Comparison of ENCODE assay signal across 1 cellular context in the genomic region with DNA sequence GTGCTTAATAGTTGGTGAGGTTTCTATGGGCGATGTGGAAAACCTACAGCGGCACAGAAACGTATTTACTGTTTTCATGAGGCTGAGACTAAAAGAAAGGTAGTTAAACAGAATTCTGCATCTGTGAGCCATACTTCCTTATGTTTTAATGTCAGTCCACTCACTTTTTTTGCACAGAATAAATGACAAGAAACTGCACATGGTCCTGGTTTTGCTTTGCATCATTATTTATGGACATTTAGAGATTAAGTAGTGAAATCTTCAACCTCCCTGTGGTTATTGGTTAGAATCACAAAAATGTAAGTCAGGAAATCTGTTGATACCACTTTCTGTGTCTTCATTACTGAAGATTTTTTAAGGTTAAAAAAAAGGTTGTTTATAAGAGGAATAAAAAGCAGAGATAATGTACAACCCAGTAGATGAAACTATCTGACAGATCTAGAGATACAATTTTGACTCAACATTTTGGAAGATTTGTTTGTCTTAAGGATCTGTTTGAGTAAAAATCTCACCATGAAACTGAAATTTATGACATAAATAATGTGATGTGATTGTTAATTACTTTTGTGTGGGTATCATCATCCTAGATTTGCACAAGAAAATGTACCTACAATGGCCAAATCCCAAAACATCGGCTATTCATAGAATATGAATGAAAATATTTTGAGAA.
TF ChIP-seq lines count a peak whose summit lies in the region.

No MANE protein-coding gene starts in this region.

TF ChIP-seq in IMR-90, 13 proteins besides CTCF, POLR2A, EP300 and RAD21 (continued from another document):
- TF ChIP-seq, protein P1, sequence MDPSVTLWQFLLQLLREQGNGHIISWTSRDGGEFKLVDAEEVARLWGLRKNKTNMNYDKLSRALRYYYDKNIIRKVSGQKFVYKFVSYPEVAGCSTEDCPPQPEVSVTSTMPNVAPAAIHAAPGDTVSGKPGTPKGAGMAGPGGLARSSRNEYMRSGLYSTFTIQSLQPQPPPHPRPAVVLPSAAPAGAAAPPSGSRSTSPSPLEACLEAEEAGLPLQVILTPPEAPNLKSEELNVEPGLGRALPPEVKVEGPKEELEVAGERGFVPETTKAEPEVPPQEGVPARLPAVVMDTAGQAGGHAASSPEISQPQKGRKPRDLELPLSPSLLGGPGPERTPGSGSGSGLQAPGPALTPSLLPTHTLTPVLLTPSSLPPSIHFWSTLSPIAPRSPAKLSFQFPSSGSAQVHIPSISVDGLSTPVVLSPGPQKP (IDR thresholded peaks at IDR 0.05; ENCODE audit: borderline replicate concordance, low read depth, low read length), result no peak
